ENCODE assay signal across 17 cellular contexts in the genomic region with DNA sequence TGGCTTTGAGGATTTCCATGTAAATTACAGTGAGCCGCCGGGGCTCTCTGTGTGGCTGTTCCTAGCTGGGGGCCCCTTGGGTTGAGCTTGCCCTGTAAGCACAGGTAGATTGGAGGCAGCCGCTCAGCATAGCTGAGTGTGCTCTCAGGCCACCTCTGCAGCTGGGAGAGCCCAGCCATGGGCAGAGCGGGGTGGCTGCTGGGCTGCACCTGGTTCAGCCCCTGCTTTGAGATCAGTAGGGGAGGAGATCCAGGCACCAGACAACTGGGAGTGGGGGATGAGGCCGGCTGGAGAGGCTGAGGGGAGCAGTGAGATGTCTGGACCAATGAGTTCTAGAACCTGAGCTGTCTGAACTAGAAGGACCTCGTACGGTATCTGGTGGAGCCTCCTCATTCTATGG. TPM values are rescaled to one million over a fixed set of nuclear protein-coding genes. Genes with fewer than 3 reads are reported as not detected.
"Had no signal": no experiment of that assay in that cellular context is flagged by ENCODE, and none has a peak within 500 bp of the region (broad histone marks: within the 10 kb centered on the region; RNA-seq: fewer than 3 reads in every experiment).

No MANE protein-coding gene starts in this region.

- ATAC-seq: esophagus mucosa; mucosa of descending colon; naive thymus-derived CD4-positive, alpha-beta T cell; stimulated activated naive B cell treated with anti-CD40 and anti-IgM and Interleukin-4, amounts not matched to agents 10 μg/mL and 1 μg/mL and 100 μg/mL, for 72 hours; T-helper 17 cell had no signal

- H3K27ac ChIP-seq: testis had no signal

- H3K4me1 ChIP-seq: testis had no signal

- H3K9me3 Mint-ChIP-seq: activated naive CD4-positive, alpha-beta T cell treated with anti-CD3 and anti-CD28 coated beads, Interleukin-2, amount 10 ng/mL, durations not matched to agents 7 days and 5 days; memory B cell; neural crest cell; stimulated activated naive B cell treated with anti-CD40 and anti-IgM and Interleukin-4, amounts not matched to agents 10 μg/mL and 1 μg/mL and 100 μg/mL, for 72 hours had no signal

- H3K9me3 ChIP-seq: mucosa of descending colon, testis had no signal

- DNase-seq: activated CD4-positive, alpha-beta memory T cell treated with anti-CD3 and anti-CD28 coated beads for 36 hours; activated CD4-positive, alpha-beta T cell treated with anti-CD3 and anti-CD28 coated beads for 48 hours; activated effector memory CD4-positive, alpha-beta T cell treated with anti-CD3 and anti-CD28 coated beads, Interleukin-2, amount 50 U/mL, for 16 hours; activated naive CD4-positive, alpha-beta T cell treated with anti-CD3 and anti-CD28 coated beads, Interleukin-2, amount 10 ng/mL, durations not matched to agents 7 days and 5 days; amygdala; effector memory CD4-positive, alpha-beta T cell; mucosa of descending colon; naive thymus-derived CD4-positive, alpha-beta T cell; stimulated activated CD4-positive, alpha-beta T cell treated with anti-CD3 and anti-CD28 coated beads, Interleukin-2, amount 100 ng/mL, for 48 hours; stimulated activated CD8-positive, alpha-beta memory T cell treated with anti-CD3 and anti-CD28 coated beads, Interleukin-4, amount 100 ng/mL, for 48 hours; stimulated activated naive B cell treated with anti-CD40 and anti-IgM and Interleukin-4, amounts not matched to agents 10 μg/mL and 1 μg/mL and 100 μg/mL, for 72 hours; T-helper 17 cell; testis had no signal

- H3K4me3 ChIP-seq: mucosa of descending colon, testis had no signal

- H3K27me3 ChIP-seq: testis had no signal

- H3K4me1 Mint-ChIP-seq: memory B cell; stimulated activated naive B cell treated with anti-CD40 and anti-IgM and Interleukin-4, amounts not matched to agents 10 μg/mL and 1 μg/mL and 100 μg/mL, for 72 hours had no signal

- H3K4me3 Mint-ChIP-seq: activated CD4-positive, alpha-beta memory T cell treated with anti-CD3 and anti-CD28 coated beads for 36 hours; activated naive CD4-positive, alpha-beta T cell treated with anti-CD3 and anti-CD28 coated beads, Interleukin-2, amount 10 ng/mL, durations not matched to agents 7 days and 5 days; memory B cell; naive thymus-derived CD4-positive, alpha-beta T cell; neural crest cell; stimulated activated naive B cell treated with anti-CD40 and anti-IgM and Interleukin-4, amounts not matched to agents 10 μg/mL and 1 μg/mL and 100 μg/mL, for 72 hours; T-helper 17 cell had no signal

- H3K27ac Mint-ChIP-seq: activated CD4-positive, alpha-beta memory T cell treated with anti-CD3 and anti-CD28 coated beads for 36 hours; activated naive CD4-positive, alpha-beta T cell treated with anti-CD3 and anti-CD28 coated beads, Interleukin-2, amount 10 ng/mL, durations not matched to agents 7 days and 5 days; memory B cell; naive thymus-derived CD4-positive, alpha-beta T cell; stimulated activated naive B cell treated with anti-CD40 and anti-IgM and Interleukin-4, amounts not matched to agents 10 μg/mL and 1 μg/mL and 100 μg/mL, for 72 hours; T-helper 17 cell had no signal

- H3K36me3 Mint-ChIP-seq: activated CD4-positive, alpha-beta memory T cell treated with anti-CD3 and anti-CD28 coated beads for 36 hours; activated naive CD4-positive, alpha-beta T cell treated with anti-CD3 and anti-CD28 coated beads, Interleukin-2, amount 10 ng/mL, durations not matched to agents 7 days and 5 days; memory B cell; naive thymus-derived CD4-positive, alpha-beta T cell; stimulated activated naive B cell treated with anti-CD40 and anti-IgM and Interleukin-4, amounts not matched to agents 10 μg/mL and 1 μg/mL and 100 μg/mL, for 72 hours had no signal

RNA-seq across cellular contexts. Expression of a gene that starts 44.8 kb away (rescaled TPM):
- total RNA-seq: endothelial cell of umbilical vein had no signal
- polyA plus RNA-seq: endothelial cell of umbilical vein had no signal
